In the genomic region with DNA sequence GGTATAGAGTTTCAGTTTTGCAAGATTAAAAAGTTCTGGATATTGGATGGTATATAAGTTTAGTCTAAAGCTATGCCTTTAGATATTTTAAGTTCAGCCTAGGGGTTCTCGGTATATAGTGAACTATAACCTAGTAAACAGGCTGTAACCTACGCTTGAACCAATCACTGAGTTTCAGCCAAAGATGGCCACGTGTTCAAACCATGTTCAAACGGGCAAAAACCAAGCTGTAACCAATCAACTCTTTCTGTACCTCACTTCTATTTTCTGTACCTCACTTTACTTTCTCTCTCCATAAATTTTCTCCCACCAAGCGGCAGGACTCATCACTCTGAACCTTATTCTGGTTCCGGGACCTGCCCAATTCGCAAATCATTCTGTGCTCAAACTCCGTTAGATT, we compare ENCODE assay signal across 9 cellular contexts. TPM values are rescaled to one million over a fixed set of nuclear protein-coding genes. Genes with fewer than 3 reads are reported as not detected.
DNase-seq lines count a peak whose midpoint lies in the region; ATAC-seq and TF ChIP-seq lines count a peak whose summit lies in the region.
"Had no signal": no experiment of that assay in that cellular context is flagged by ENCODE, and none has a peak within 500 bp of the region (broad histone marks: within the 10 kb centered on the region; RNA-seq: fewer than 3 reads in every experiment).

No MANE protein-coding gene starts in this region.

- H3K4me3 Mint-ChIP-seq in T-helper 17 cell: peak overlapping the region; percentile 95
- H3K4me3 Mint-ChIP-seq in stimulated activated naive B cell treated with anti-CD40 and anti-IgM and Interleukin-4, amounts not matched to agents 10 μg/mL and 1 μg/mL and 100 μg/mL, for 72 hours: peak overlapping the region; percentile 93 to 99

- H3K9me3 Mint-ChIP-seq in stimulated activated naive B cell treated with anti-CD40 and anti-IgM and Interleukin-4, amounts not matched to agents 10 μg/mL and 1 μg/mL and 100 μg/mL, for 72 hours: no peaks in the 10 kb centered on the region

- peak overlapping the region; percentile 96 for H3K27ac Mint-ChIP-seq in T-helper 17 cell
- H3K27ac Mint-ChIP-seq in stimulated activated naive B cell treated with anti-CD40 and anti-IgM and Interleukin-4, amounts not matched to agents 10 μg/mL and 1 μg/mL and 100 μg/mL, for 72 hours: peak overlapping the region; percentile 99

- ATAC-seq in T-helper 17 cell: no peak
- ATAC-seq in stimulated activated naive B cell treated with anti-CD40 and anti-IgM and Interleukin-4, amounts not matched to agents 10 μg/mL and 1 μg/mL and 100 μg/mL, for 72 hours (replicated peaks): no peak
- no peak for ATAC-seq in HG03196 (IDR thresholded peaks at IDR 0.05; ENCODE audit: unreplicated experiment)
- no peak for ATAC-seq in GM21529 (IDR thresholded peaks at IDR 0.05; ENCODE audit: unreplicated experiment)

- no peaks in the 10 kb centered on the region for H3K27me3 Mint-ChIP-seq in T-helper 17 cell
- no peaks in the 10 kb centered on the region for H3K27me3 Mint-ChIP-seq in stimulated activated naive B cell treated with anti-CD40 and anti-IgM and Interleukin-4, amounts not matched to agents 10 μg/mL and 1 μg/mL and 100 μg/mL, for 72 hours

- H3K9me3 ChIP-seq in T-helper 17 cell (ENCODE audit: control insufficient read depth, low read length, poor library complexity, severe bottlenecking): no peaks in the 10 kb centered on the region
- H3K9me3 ChIP-seq: BE2C had no signal

- TF ChIP-seq CTCF in foreskin fibroblast (IDR thresholded peaks at IDR 0.05; ENCODE audit: low read depth, low read length): no peak

- H3K4me3 ChIP-seq in foreskin fibroblast (ENCODE audit: low read depth in 1 of 2, low read length in 2 of 2): peak overlapping the region; percentile 73 to 85

- DNase-seq in SIG-M5 treated with dmso at 0.1 percent for 504 hours (lab: John Stamatoyannopoulos, UW; ENCODE audit: unreplicated experiment): peak; percentile 42
- DNase-seq in SIG-M5 (lab: John Stamatoyannopoulos, UW): no peak
- DNase-seq in T-helper 17 cell: no peak
- DNase-seq in foreskin fibroblast: no peak
- DNase-seq in stimulated activated naive B cell treated with anti-CD40 and anti-IgM and Interleukin-4, amounts not matched to agents 10 μg/mL and 1 μg/mL and 100 μg/mL, for 72 hours: no peak
- no peak for DNase-seq in cerebellum (ENCODE audit: low spot score)
- DNase-seq: BE2C had no signal

- H3K36me3 Mint-ChIP-seq in T-helper 17 cell (ENCODE audit: low read depth): no peaks in the 10 kb centered on the region
- H3K36me3 Mint-ChIP-seq in stimulated activated naive B cell treated with anti-CD40 and anti-IgM and Interleukin-4, amounts not matched to agents 10 μg/mL and 1 μg/mL and 100 μg/mL, for 72 hours: peaks cover 30 to 46% of the 10 kb centered on the region in 2 donors

- peaks cover 40% of the 10 kb centered on the region for H3K4me1 Mint-ChIP-seq in T-helper 17 cell
- peaks cover 29 to 56% of the 10 kb centered on the region in 2 donors for H3K4me1 Mint-ChIP-seq in stimulated activated naive B cell treated with anti-CD40 and anti-IgM and Interleukin-4, amounts not matched to agents 10 μg/mL and 1 μg/mL and 100 μg/mL, for 72 hours

RNA-seq across cellular contexts. Expression of a gene that starts 1.4 kb away (rescaled TPM):
- total RNA-seq in T-helper 17 cell (10 to 100 TPM; 44.4 to 47.5 TPM), cerebellum (30.6 TPM)

RNA-seq across cellular contexts. Expression of a gene that starts 20.6 kb away (rescaled TPM):
- total RNA-seq in T-helper 17 cell: 1 to 10 TPM; 1.5 to 2.4 TPM
- 12.6 TPM for total RNA-seq in cerebellum

RNA-seq across cellular contexts. Expression of a gene that starts 37.9 kb away (rescaled TPM):
- total RNA-seq in T-helper 17 cell (10 to 100 TPM; 20.7 to 24.0 TPM), cerebellum (6.3 TPM)
